ENCODE assay signal across 11 cellular contexts in the genomic region with DNA sequence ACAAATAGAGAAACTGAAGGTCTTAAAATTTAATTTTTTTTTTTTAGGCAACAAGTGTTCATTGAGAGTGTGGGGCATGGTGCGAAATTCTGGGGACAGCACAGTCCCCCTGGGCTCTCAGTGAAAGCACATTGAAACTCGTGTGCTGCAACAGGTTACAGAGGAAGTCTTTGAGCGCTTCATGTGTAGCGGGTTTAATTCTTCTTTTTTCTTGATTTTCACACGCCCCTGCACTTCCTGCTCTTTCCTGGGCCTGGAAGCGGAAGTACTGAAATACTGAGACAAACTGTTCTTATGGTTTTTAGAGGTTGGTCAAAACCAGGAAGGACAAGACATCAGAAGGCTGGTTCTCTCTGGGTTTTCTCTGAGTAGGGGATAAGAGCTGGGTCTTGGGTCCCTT.
DNase-seq lines count a peak whose midpoint lies in the region; ATAC-seq and TF ChIP-seq lines count a peak whose summit lies in the region.
"Had no signal": no experiment of that assay in that cellular context is flagged by ENCODE, and none has a peak within 500 bp of the region (broad histone marks: within the 10 kb centered on the region; RNA-seq: fewer than 3 reads in every experiment).

No MANE protein-coding gene starts in this region.

- no peak overlapping the region for H3K4me2 ChIP-seq in PC-9

- H3K4me1 Mint-ChIP-seq in CD4-positive, CD25-positive, alpha-beta regulatory T cell: peaks cover 23 to 58% (median 46%) of the 10 kb centered on the region in 4 donors

- CTCF ChIA-PET in PC-9 (lab: Charles Lee): no interaction called here

- peaks cover 5% of the 10 kb centered on the region for H3K36me3 Mint-ChIP-seq in CD4-positive, CD25-positive, alpha-beta regulatory T cell

- intact Hi-C loops in PC-9 (cut with micrococcal nuclease; ENCODE audit: unreplicated experiment): no loop called here

- no peaks in the 10 kb centered on the region for H3K27me3 ChIP-seq in CD4-positive, CD25-positive, alpha-beta regulatory T cell (ENCODE audit: control insufficient read depth, insufficient read depth, low read length)
- H3K27me3 ChIP-seq in HL-60 (ENCODE audit: insufficient read depth, poor library complexity, severe bottlenecking) (no peaks in the 10 kb centered on the region), PC-9 (ENCODE audit: insufficient read depth, low read depth) (no peaks in the 10 kb centered on the region)

- no peaks in the 10 kb centered on the region for H3K9me2 ChIP-seq in PC-9 (ENCODE audit: insufficient read depth)

- no peaks in the 10 kb centered on the region for H3K79me2 ChIP-seq in PC-9 (ENCODE audit: low read depth)

- no peak for TF ChIP-seq CTCF in HL-60 (IDR thresholded peaks at IDR 0.05; ENCODE audit: insufficient read depth, low read length)
- TF ChIP-seq CTCF in GM13977 (IDR thresholded peaks at IDR 0.05; ENCODE audit: extremely low read depth, insufficient read depth, missing control alignments): no peak
- TF ChIP-seq CTCF in PC-9 (conservative IDR thresholded peaks at IDR 0.05): no peak

- H3K9me3 ChIP-seq in CD4-positive, CD25-positive, alpha-beta regulatory T cell (ENCODE audit: control insufficient read depth in 2 of 2, low read length in 2 of 2): no peaks in the 10 kb centered on the region
- no peaks in the 10 kb centered on the region for H3K9me3 ChIP-seq in PC-9 (ENCODE audit: insufficient read depth, low read depth)

- H3K4me3 Mint-ChIP-seq in CD4-positive, CD25-positive, alpha-beta regulatory T cell: peak overlapping the region in 2 of 4 donors; percentile 30 to 58

- peak overlapping the region; percentile 61 for H3K27ac ChIP-seq in CD4-positive, CD25-positive, alpha-beta regulatory T cell (ENCODE audit: insufficient read depth, low read length, poor library complexity, severe bottlenecking)
- peak overlapping the region; percentile 72 for H3K27ac ChIP-seq in HL-60 (replicated peaks)
- H3K27ac ChIP-seq in PC-9: no peak overlapping the region

- no peaks in the 10 kb centered on the region for H3K36me3 ChIP-seq in CD4-positive, CD25-positive, alpha-beta regulatory T cell (ENCODE audit: control insufficient read depth, insufficient read depth, low read length)
- H3K36me3 ChIP-seq in PC-9 (ENCODE audit: low read depth): no peaks in the 10 kb centered on the region

- peak in 2 of 3 donors; percentile 46 to 69 for DNase-seq in CD4-positive, CD25-positive, alpha-beta regulatory T cell
- DNase-seq in HL-60 (ENCODE audit: low read depth in 1 of 2, low spot score in 1 of 2): peak; percentile 74 to 90
- DNase-seq in UCSD-AML1 (lab: John Stamatoyannopoulos, UW; ENCODE audit: unreplicated experiment): peak; percentile 36
- peak; percentile 68 for DNase-seq in medulla oblongata (ENCODE audit: extremely low spot score)
- no peak for DNase-seq in GM13977 (ENCODE audit: low spot score)
- DNase-seq in NCI-H1417 (lab: John Stamatoyannopoulos, UW): no peak
- no peak for DNase-seq in RKO (ENCODE audit: low spot score)
- no peak for DNase-seq in PC-9
- DNase-seq: aorta, MM.1S had no signal

- ATAC-seq in CD4-positive, CD25-positive, alpha-beta regulatory T cell (ENCODE audit: low read depth in 2 of 2): peak; percentile 59 to 68
- ATAC-seq: Panc1 had no signal

- in situ Hi-C loops in GM13977 (cut with MboI; ENCODE audit: low pct_unique_long_range_greater_than_20kb, low sequenced_read_pairs, unreplicated experiment): no loop called here

- H2AFZ ChIP-seq in PC-9: no peak overlapping the region

- peak overlapping the region; percentile 30 for H3K4me3 ChIP-seq in CD4-positive, CD25-positive, alpha-beta regulatory T cell (ENCODE audit: low read depth, low read length)
- H3K4me3 ChIP-seq in HL-60 (replicated peaks; ENCODE audit: insufficient read depth, low read length): no peak overlapping the region
- H3K4me3 ChIP-seq in PC-9: no peak overlapping the region

- no peaks in the 10 kb centered on the region for H3K9me3 Mint-ChIP-seq in CD4-positive, CD25-positive, alpha-beta regulatory T cell

- H3K27ac Mint-ChIP-seq in CD4-positive, CD25-positive, alpha-beta regulatory T cell: peak overlapping the region; percentile 83 to 93 (median 89)

- H3K27me3 Mint-ChIP-seq in CD4-positive, CD25-positive, alpha-beta regulatory T cell: no peaks in the 10 kb centered on the region

- BruUV-seq in PC-9 (replicated peaks; lab: Mats Ljungman, UMichigan): no TSS peak

- H3F3A ChIP-seq in PC-9 (ENCODE audit: insufficient read depth, low read depth): no peaks in the 10 kb centered on the region

- POLR2A ChIA-PET in PC-9 (lab: Charles Lee; ENCODE audit: unreplicated experiment): no interaction called here

- peaks cover 37% of the 10 kb centered on the region for H3K4me1 ChIP-seq in CD4-positive, CD25-positive, alpha-beta regulatory T cell (ENCODE audit: control insufficient read depth, insufficient read depth, low read length, poor library complexity, severe bottlenecking)
- H3K4me1 ChIP-seq in PC-9 (replicated peaks; ENCODE audit: insufficient read depth): peaks cover 13% of the 10 kb centered on the region; the same call in 1 of the 2 replicates

- no peaks in the 10 kb centered on the region for H4K20me1 ChIP-seq in PC-9 (ENCODE audit: insufficient read depth)

Comparison
In these comparisons a context has a peak if more than half of its experiments do, and no peak if none do; other contexts are left out.
1. DNase-seq: peak in CD4-positive, CD25-positive, alpha-beta regulatory T cell (2 of 3), HL-60 (2 of 2), UCSD-AML1 (single experiment) and medulla oblongata (single experiment); none in GM13977 (single experiment), NCI-H1417 (0 of 3), RKO (single experiment) and PC-9 (0 of 2).